ENCODE assay signal across 11 cellular contexts in genomic region chr3:177211503-177212277, GRCh38. TPM values are rescaled to one million over a fixed set of nuclear protein-coding genes. Genes with fewer than 3 reads are reported as not detected.
DNase-seq lines count a peak whose midpoint lies in the region; ATAC-seq and TF ChIP-seq lines count a peak whose summit lies in the region.
"Had no signal": no experiment of that assay in that cellular context is flagged by ENCODE, and none has a peak within 500 bp of the region (broad histone marks: within the 10 kb centered on the region; RNA-seq: fewer than 3 reads in every experiment).

No MANE protein-coding gene starts in this region.

- no peak overlapping the region; the same call in 1 of the 2 replicates for H3K4me2 ChIP-seq in OCI-LY1 (ENCODE audit: low read length)

- no peak overlapping the region for H3K27ac Mint-ChIP-seq in activated T-helper 1 cell treated with anti-CD3 and anti-CD28 coated beads, Interleukin-12 subunit alpha, Interleukin-12 subunit beta, Interleukin-2, Interleukin-4 antibody, amounts not matched to agents 30 ng/mL and 10 ng/mL and 1 ng/mL, durations not matched to agents 14 hours and 24 hours and 36 hours

- peaks cover 9% of the 10 kb centered on the region for H3K4me1 Mint-ChIP-seq in activated T-helper 1 cell treated with anti-CD3 and anti-CD28 coated beads, Interleukin-12 subunit alpha, Interleukin-12 subunit beta, Interleukin-2, Interleukin-4 antibody, amounts not matched to agents 30 ng/mL and 10 ng/mL and 1 ng/mL, durations not matched to agents 14 hours and 24 hours and 36 hours (ENCODE audit: low read depth)

- H3K4me3 ChIP-seq in A673 (ENCODE audit: low read depth, low read length, poor library complexity, severe bottlenecking) (no peak overlapping the region), OCI-LY1 (ENCODE audit: low read depth, low read length, poor library complexity, severe bottlenecking) (no peak overlapping the region)

- DNase-seq in A673 (ENCODE audit: low spot score), result peak; percentile 88
- DNase-seq in HT-29 (ENCODE audit: low spot score), result peak; percentile 71
- peak; percentile 81 to 93 for DNase-seq in left colon
- DNase-seq in activated T-helper 1 cell treated with anti-CD3 and anti-CD28 coated beads, Interleukin-12 subunit alpha, Interleukin-12 subunit beta, Interleukin-2, Interleukin-4 antibody, amounts not matched to agents 30 ng/mL and 10 ng/mL and 1 ng/mL, durations not matched to agents 14 hours and 24 hours and 36 hours (ENCODE audit: low spot score), result no peak
- DNase-seq in ecto neural progenitor cell (ENCODE audit: low spot score), result no peak
- no peak for DNase-seq in activated gamma-delta T cell treated with Interleukin-2 at 50 U/mL for 16 hours
- DNase-seq: CD4-positive, alpha-beta memory T cell; NCI-H226; stimulated activated naive CD4-positive, alpha-beta T cell treated with Interleukin-2 at 50 U/mL for 16 hours had no signal

- no peak for TF ChIP-seq CTCF in A673 (conservative IDR thresholded peaks at IDR 0.05; ENCODE audit: low read depth, low read length)
- no peak for TF ChIP-seq CTCF in OCI-LY1 (IDR thresholded peaks at IDR 0.05; ENCODE audit: low read length)

- no peaks in the 10 kb centered on the region for H4K20me1 ChIP-seq in OCI-LY1 (ENCODE audit: insufficient read depth, low read length)

- H2AFZ ChIP-seq in OCI-LY1 (ENCODE audit: low read length), result peak overlapping the region; percentile 56

- ATAC-seq in left colon (peak; percentile 91), HG02678 (IDR thresholded peaks at IDR 0.05; ENCODE audit: unreplicated experiment) (no peak)

- POLR2A ChIA-PET in A673 (lab: Charles Lee; ENCODE audit: low non-redundant PET), result no interaction called here

- H3K9me3 ChIP-seq in A673 (ENCODE audit: low read depth, low read length, poor library complexity, severe bottlenecking) (no peaks in the 10 kb centered on the region), OCI-LY1 (ENCODE audit: low read length) (no peaks in the 10 kb centered on the region)

- H3K27me3 ChIP-seq in A673 (replicated peaks; ENCODE audit: insufficient read depth, low read depth, low read length, poor library complexity) (no peaks in the 10 kb centered on the region), OCI-LY1 (ENCODE audit: insufficient read depth, low read length) (no peaks in the 10 kb centered on the region)

- intact Hi-C loops in A673 (cut with micrococcal nuclease; ENCODE audit: unreplicated experiment), result no loop called here
- intact Hi-C loops in left colon (cut with DNase I, micrococcal nuclease), result no loop called here
- intact Hi-C loops in activated T-helper 1 cell treated with anti-CD3 and anti-CD28 coated beads, Interleukin-12 subunit alpha, Interleukin-12 subunit beta, Interleukin-2, Interleukin-4 antibody, amounts not matched to agents 30 ng/mL and 10 ng/mL and 1 ng/mL, durations not matched to agents 14 hours and 24 hours and 36 hours (cut with micrococcal nuclease), result no loop called here

- H3K27me3 Mint-ChIP-seq in activated T-helper 1 cell treated with anti-CD3 and anti-CD28 coated beads, Interleukin-12 subunit alpha, Interleukin-12 subunit beta, Interleukin-2, Interleukin-4 antibody, amounts not matched to agents 30 ng/mL and 10 ng/mL and 1 ng/mL, durations not matched to agents 14 hours and 24 hours and 36 hours (ENCODE audit: insufficient read depth), result no peaks in the 10 kb centered on the region
- H3K27me3 Mint-ChIP-seq: CD4-positive, alpha-beta memory T cell had no signal

- no peaks in the 10 kb centered on the region for H3K36me3 Mint-ChIP-seq in activated T-helper 1 cell treated with anti-CD3 and anti-CD28 coated beads, Interleukin-12 subunit alpha, Interleukin-12 subunit beta, Interleukin-2, Interleukin-4 antibody, amounts not matched to agents 30 ng/mL and 10 ng/mL and 1 ng/mL, durations not matched to agents 14 hours and 24 hours and 36 hours (ENCODE audit: low read depth)
- H3K36me3 Mint-ChIP-seq: CD4-positive, alpha-beta memory T cell had no signal

- no peak overlapping the region for H3K4me3 Mint-ChIP-seq in activated T-helper 1 cell treated with anti-CD3 and anti-CD28 coated beads, Interleukin-12 subunit alpha, Interleukin-12 subunit beta, Interleukin-2, Interleukin-4 antibody, amounts not matched to agents 30 ng/mL and 10 ng/mL and 1 ng/mL, durations not matched to agents 14 hours and 24 hours and 36 hours
- H3K4me3 Mint-ChIP-seq: CD4-positive, alpha-beta memory T cell had no signal

- CTCF ChIA-PET in A673 (lab: Charles Lee), result interaction anchor here (0.5 kb wide), 1 partner anchor 141 kb away, joined by 3 read pairs; no protein-coding TSS in a partner anchor

- no peaks in the 10 kb centered on the region for H3K9me2 ChIP-seq in OCI-LY1 (ENCODE audit: low read depth, low read length)

- H3K27ac ChIP-seq in A673 (ENCODE audit: low read depth, low read length, poor library complexity, severe bottlenecking) (peak overlapping the region; percentile 68), OCI-LY1 (ENCODE audit: low read depth, low read length, poor library complexity, severe bottlenecking) (peak overlapping the region; percentile 55)

- no peak overlapping the region for H3K9ac ChIP-seq in OCI-LY1 (ENCODE audit: low read length)

- H3K4me1 ChIP-seq in A673 (ENCODE audit: insufficient read depth, low read length, poor library complexity, severe bottlenecking) (peaks cover 25% of the 10 kb centered on the region), OCI-LY1 (ENCODE audit: insufficient read depth, low read length, severe bottlenecking) (peaks cover 44% of the 10 kb centered on the region)

- H3K79me2 ChIP-seq in OCI-LY1 (ENCODE audit: insufficient read depth, low read length), result no peaks in the 10 kb centered on the region

- no peaks in the 10 kb centered on the region for H3K9me3 Mint-ChIP-seq in activated T-helper 1 cell treated with anti-CD3 and anti-CD28 coated beads, Interleukin-12 subunit alpha, Interleukin-12 subunit beta, Interleukin-2, Interleukin-4 antibody, amounts not matched to agents 30 ng/mL and 10 ng/mL and 1 ng/mL, durations not matched to agents 14 hours and 24 hours and 36 hours
- H3K9me3 Mint-ChIP-seq: CD4-positive, alpha-beta memory T cell had no signal

- BruUV-seq in A673 (replicated peaks; lab: Mats Ljungman, UMichigan), result no TSS peak

- H3K36me3 ChIP-seq in A673 (ENCODE audit: insufficient read depth, low read length, poor library complexity, severe bottlenecking) (no peaks in the 10 kb centered on the region), OCI-LY1 (ENCODE audit: insufficient read depth, low read length) (no peaks in the 10 kb centered on the region)

- no peaks in the 10 kb centered on the region for H3F3A ChIP-seq in OCI-LY1 (ENCODE audit: insufficient read depth, low read length)

RNA-seq across cellular contexts. Expression of gene TBL1XR1, which starts 14.4 kb away (rescaled TPM):
- total RNA-seq in A673 (2021), result 186 and 220 TPM in 2 replicates
- total RNA-seq in HT-29 (2014; rRNA removed; shearing (Covaris generic)), result 107 and 119 TPM in 2 replicates
- total RNA-seq in left colon, result 100 to 1,000 TPM; 165 to 186 TPM
- total RNA-seq in activated T-helper 1 cell treated with anti-CD3 and anti-CD28 coated beads, Interleukin-12 subunit alpha, Interleukin-12 subunit beta, Interleukin-2, Interleukin-4 antibody, amounts not matched to agents 30 ng/mL and 10 ng/mL and 1 ng/mL, durations not matched to agents 14 hours and 24 hours and 36 hours, result 184 and 190 TPM in 2 replicates

Comparison
In these comparisons a context has a peak if more than half of its experiments do, and no peak if none do; other contexts are left out.
1. DNase-seq: peak in A673 (single experiment), HT-29 (single experiment) and left colon (2 of 2); none in activated T-helper 1 cell treated with anti-CD3 and anti-CD28 coated beads, Interleukin-12 subunit alpha, Interleukin-12 subunit beta, Interleukin-2, Interleukin-4 antibody, amounts not matched to agents 30 ng/mL and 10 ng/mL and 1 ng/mL, durations not matched to agents 14 hours and 24 hours and 36 hours (single experiment), ecto neural progenitor cell (single experiment) and activated gamma-delta T cell treated with Interleukin-2 at 50 U/mL for 16 hours (single experiment).